ENCODE assay signal across 8 cellular contexts in genomic region chr7:55573234-55573504, GRCh38. TPM values are rescaled to one million over a fixed set of nuclear protein-coding genes. Genes with fewer than 3 reads are reported as not detected.
DNase-seq lines count a peak whose midpoint lies in the region; TF ChIP-seq lines count a peak whose summit lies in the region.

No MANE protein-coding gene starts in this region.

- H3K4me2 ChIP-seq in smooth muscle cell = peak overlapping the region; percentile 92

- H3K27ac ChIP-seq in SJCRH30 (no peak overlapping the region), smooth muscle cell (ENCODE audit: low read depth) (no peak overlapping the region)

- peak overlapping the region; percentile 95 for H2AFZ ChIP-seq in smooth muscle cell (ENCODE audit: low read depth)

- DNase-seq in DMS79 treated with DMSO at 0.1 percent for 48 hours (lab: John Stamatoyannopoulos, UW) = peak; percentile 19
- DNase-seq in DMS79 (lab: John Stamatoyannopoulos, UW) = no peak
- DNase-seq in SJCRH30 = no peak
- DNase-seq in foreskin fibroblast = no peak
- no peak for DNase-seq in smooth muscle cell (lab: John Stamatoyannopoulos, UW; ENCODE audit: unreplicated experiment)
- DNase-seq in HuH-7.5 (ENCODE audit: low spot score) = no peak
- no peak for DNase-seq in GOT3 (lab: John Stamatoyannopoulos, UW)
- DNase-seq in activated CD4-positive, CD25-positive, alpha-beta regulatory T cell (lab: John Stamatoyannopoulos, UW) = no peak

- H3K9ac ChIP-seq in smooth muscle cell (ENCODE audit: low read depth) = no peak overlapping the region

- H3K79me2 ChIP-seq in smooth muscle cell (ENCODE audit: low read depth) = no peaks in the 10 kb centered on the region

- H3K36me3 ChIP-seq in SJCRH30 = 0 out of 2 replicates have a peak, but pooled peaks cover 2% of the 10 kb centered on the region
- H3K36me3 ChIP-seq in smooth muscle cell (ENCODE audit: low read depth) = no peaks in the 10 kb centered on the region

- peaks cover 10% of the 10 kb centered on the region for H3F3A ChIP-seq in smooth muscle cell (ENCODE audit: low read depth)

- H4K20me1 ChIP-seq in smooth muscle cell (ENCODE audit: low read depth) = peaks cover 12% of the 10 kb centered on the region

- H3K27me3 ChIP-seq in SJCRH30 (no peaks in the 10 kb centered on the region), smooth muscle cell (ENCODE audit: low read depth) (no peaks in the 10 kb centered on the region)

- TF ChIP-seq CTCF in foreskin fibroblast (IDR thresholded peaks at IDR 0.05; ENCODE audit: low read depth, low read length) = no peak
- TF ChIP-seq CTCF in smooth muscle cell (IDR thresholded peaks at IDR 0.05; ENCODE audit: borderline replicate concordance, insufficient read depth, poor library complexity, severe bottlenecking) = no peak

- WGBS in smooth muscle cell (ENCODE audit: low lambda C conversion rate) = 42% methylated on average over 6 of the region's 6 CpGs

- H3K9me3 ChIP-seq in SJCRH30 (replicated peaks) (no peaks in the 10 kb centered on the region), smooth muscle cell (replicated peaks; ENCODE audit: low read depth) (no peaks in the 10 kb centered on the region)

- H3K4me1 ChIP-seq in SJCRH30 = peaks cover 18% of the 10 kb centered on the region
- H3K4me1 ChIP-seq in smooth muscle cell (ENCODE audit: low read depth) = peaks cover 15% of the 10 kb centered on the region

- peak overlapping the region; percentile 100 for H3K4me3 ChIP-seq in SJCRH30
- peak overlapping the region; percentile 48 to 71 for H3K4me3 ChIP-seq in foreskin fibroblast (ENCODE audit: low read depth in 1 of 2, low read length in 2 of 2)
- peak overlapping the region; percentile 79 for H3K4me3 ChIP-seq in smooth muscle cell

RNA-seq across cellular contexts. Expression of gene VOPP1, which starts 0.9 kb away (rescaled TPM):
- 89.8 and 92.6 TPM in 2 replicates for total RNA-seq in SJCRH30 (2014; rRNA removed; shearing (Covaris generic))
- total RNA-seq in smooth muscle cell = 25.8 and 26.6 TPM in 2 replicates
- polyA plus RNA-seq in smooth muscle cell = 13.4 and 18.3 TPM in 2 replicates
